14 cellular contexts compared by ENCODE assay signal in genomic region chr12:57218030-57218853, GRCh38. TPM values are rescaled to one million over a fixed set of nuclear protein-coding genes. Genes with fewer than 3 reads are reported as not detected.
DNase-seq lines count a peak whose midpoint lies in the region; ATAC-seq lines count a peak whose summit lies in the region.
"Had no signal": no experiment of that assay in that cellular context is flagged by ENCODE, and none has a peak within 500 bp of the region (broad histone marks: within the 10 kb centered on the region; RNA-seq: fewer than 3 reads in every experiment).

No MANE protein-coding gene starts in this region.

- H3K23ac ChIP-seq in neuronal stem cell (ENCODE audit: low read depth, low read length, poor library complexity) = peak overlapping the region; percentile 4

- no peak overlapping the region for H2AFZ ChIP-seq in neuronal stem cell (ENCODE audit: low read length)

- no peak overlapping the region for H2AK5ac ChIP-seq in neuronal stem cell (ENCODE audit: low read depth, low read length)

- peak; percentile 71 for DNase-seq in NCI-H82 (lab: John Stamatoyannopoulos, UW)
- no peak for DNase-seq in NCI-H82 treated with DMSO at 0.1 percent for 48 hours (lab: John Stamatoyannopoulos, UW; ENCODE audit: unreplicated experiment)
- peak; percentile 28 for DNase-seq in NCI-H226
- no peak for DNase-seq in central memory CD8-positive, alpha-beta T cell (ENCODE audit: low spot score in 2 of 2)
- no peak for DNase-seq in neuronal stem cell (ENCODE audit: low spot score)
- no peak for DNase-seq in NCI-H1048 (lab: John Stamatoyannopoulos, UW)
- DNase-seq in islet precursor cell = no peak
- DNase-seq: aorta; DND-41; left lung; nucleus accumbens; stimulated activated CD4-positive, alpha-beta T cell treated with anti-CD3 and anti-CD28 coated beads, Interleukin-15, amount 100 ng/mL, for 24 hours had no signal

- no peak overlapping the region for H2BK120ac ChIP-seq in neuronal stem cell (ENCODE audit: low read depth, low read length)

- peaks cover 94% of the 10 kb centered on the region for H3K27me3 Mint-ChIP-seq in central memory CD8-positive, alpha-beta T cell

- peaks cover 75% of the 10 kb centered on the region for H3K4me1 Mint-ChIP-seq in central memory CD8-positive, alpha-beta T cell

- H3K27ac ChIP-seq in neuronal stem cell (replicated peaks; ENCODE audit: low read length) = no peak overlapping the region
- H3K27ac ChIP-seq: left lung, upper lobe of left lung had no signal

- no peak overlapping the region for H2BK15ac ChIP-seq in neuronal stem cell (ENCODE audit: low read length)

- H4K8ac ChIP-seq in neuronal stem cell (ENCODE audit: low read depth, low read length) = no peak overlapping the region

- H2BK12ac ChIP-seq in neuronal stem cell (ENCODE audit: low read length) = no peak overlapping the region

- peaks cover 50 to 96% (median 85%) of the 10 kb centered on the region in 3 experiments for H3K27me3 ChIP-seq in neuronal stem cell (ENCODE audit: control insufficient read depth in 3 of 3, insufficient read depth in 3 of 3, low read depth in 1 of 3, low read length in 3 of 3)

- H3K4ac ChIP-seq in neuronal stem cell (ENCODE audit: low read length) = no peak overlapping the region

- peak overlapping the region; percentile 69 for H3K27ac Mint-ChIP-seq in central memory CD8-positive, alpha-beta T cell (ENCODE audit: low read depth)

- no CpG with 5 or more reads among the region's 5 CpGs for WGBS in neuronal stem cell (ENCODE audit: extremely low coverage in 2 of 2, insufficient read length in 2 of 2, insufficient replicate concordance in 1 of 2), 2 donors

- peak overlapping the region; percentile 83 for H3K4me3 Mint-ChIP-seq in central memory CD8-positive, alpha-beta T cell

- H3K36me3 ChIP-seq in neuronal stem cell (replicated peaks in 1 of 2; ENCODE audit: control insufficient read depth in 2 of 2, insufficient read depth in 2 of 2, low read length in 2 of 2) = peaks cover 0 to 5% of the 10 kb centered on the region in 2 donors
- H3K36me3 ChIP-seq: left lung, upper lobe of left lung had no signal

- H3K18ac ChIP-seq in neuronal stem cell (ENCODE audit: low read length) = no peak overlapping the region

- peaks cover 32 to 37% of the 10 kb centered on the region in 2 donors for H3K4me1 ChIP-seq in neuronal stem cell (ENCODE audit: control insufficient read depth in 2 of 2, insufficient read depth in 1 of 2, low read depth in 1 of 2, low read length in 2 of 2)

- no peak overlapping the region for H4K91ac ChIP-seq in neuronal stem cell (ENCODE audit: low read depth, low read length, poor library complexity)

- H2BK5ac ChIP-seq in neuronal stem cell (ENCODE audit: low read length) = no peak overlapping the region

- H3K9me3 ChIP-seq in neuronal stem cell (replicated peaks in 1 of 2; ENCODE audit: control insufficient read depth in 2 of 2, insufficient read depth in 1 of 2, low read depth in 1 of 2, low read length in 2 of 2) = peaks cover 0 to under 1% of the 10 kb centered on the region in 2 donors
- H3K9me3 ChIP-seq: left lung, upper lobe of left lung had no signal

- peak overlapping the region in 1 of 2 donors; percentile 23 for H3K4me3 ChIP-seq in neuronal stem cell (ENCODE audit: low read length in 2 of 2)

- H3K4me2 ChIP-seq in neuronal stem cell (ENCODE audit: insufficient read depth, low read length, poor library complexity, severe bottlenecking) = no peak overlapping the region

- H3K9ac ChIP-seq in neuronal stem cell (ENCODE audit: low read depth, low read length, poor library complexity) = no peak overlapping the region

- H3K14ac ChIP-seq in neuronal stem cell (ENCODE audit: low read length) = no peak overlapping the region

- H3K36me3 Mint-ChIP-seq in central memory CD8-positive, alpha-beta T cell (ENCODE audit: insufficient read depth) = peaks cover 8% of the 10 kb centered on the region

- H3K9me3 Mint-ChIP-seq in central memory CD8-positive, alpha-beta T cell = no peaks in the 10 kb centered on the region

- H3K79me1 ChIP-seq in neuronal stem cell (ENCODE audit: low read depth, low read length) = no peaks in the 10 kb centered on the region

- no peak for ATAC-seq in central memory CD8-positive, alpha-beta T cell (replicated peaks; ENCODE audit: extremely low read depth, poor library complexity, severe bottlenecking)
- no peak for ATAC-seq in GM18909 (IDR thresholded peaks at IDR 0.05; ENCODE audit: poor library complexity, unreplicated experiment)
- ATAC-seq: left lung had no signal

RNA-seq across cellular contexts. Expression of gene NXPH4, which starts 1.6 kb away (rescaled TPM):
- 0.26 TPM for polyA plus RNA-seq in neuronal stem cell (2013, experiment 1 of 2)
- 0.29 TPM for polyA plus RNA-seq in neuronal stem cell (2013, experiment 2 of 2)

RNA-seq across cellular contexts. Expression of gene SHMT2, which starts 11.3 kb away (rescaled TPM):
- polyA plus RNA-seq in neuronal stem cell (2013, experiment 1 of 2) = 117 TPM
- 112 TPM for polyA plus RNA-seq in neuronal stem cell (2013, experiment 2 of 2)

RNA-seq across cellular contexts. Expression of gene STAC3, which starts 32.7 kb away (rescaled TPM):
- 0.79 TPM for polyA plus RNA-seq in neuronal stem cell (2013, experiment 1 of 2)
- 0.93 TPM for polyA plus RNA-seq in neuronal stem cell (2013, experiment 2 of 2)

Comparison
In these comparisons a context has a peak if more than half of its experiments do, and no peak if none do; other contexts are left out.
1. DNase-seq: peak in NCI-H82 (single experiment) and NCI-H226 (single experiment); none in NCI-H82 treated with DMSO at 0.1 percent for 48 hours (single experiment), central memory CD8-positive, alpha-beta T cell (0 of 2), neuronal stem cell (single experiment), NCI-H1048 (single experiment) and islet precursor cell (single experiment).